In genomic region chr13:100032642-100033041, GRCh38 we compare ENCODE assay signal across 1 cellular context. TPM values are rescaled to one million over a fixed set of nuclear protein-coding genes. Genes with fewer than 3 reads are reported as not detected.
"Had no signal": no experiment of that assay in that cellular context is flagged by ENCODE, and none has a peak within 500 bp of the region (broad histone marks: within the 10 kb centered on the region; RNA-seq: fewer than 3 reads in every experiment).

No MANE protein-coding gene starts in this region.

RNA-seq across cellular contexts. Expression of gene ZIC2, which starts 51.1 kb away (rescaled TPM):
- total RNA-seq: GM23248 had no signal
